Comparison of ENCODE assay signal across 8 cellular contexts in genomic region chr1:2391034-2391384, GRCh38. TPM values are rescaled to one million over a fixed set of nuclear protein-coding genes. Genes with fewer than 3 reads are reported as not detected.
DNase-seq lines count a peak whose midpoint lies in the region; ATAC-seq and TF ChIP-seq lines count a peak whose summit lies in the region.

No MANE protein-coding gene starts in this region.

- H3K9me3 ChIP-seq in CD4-positive, alpha-beta memory T cell (ENCODE audit: control insufficient read depth in 1 of 2, low read length in 2 of 2): no peaks in the 10 kb centered on the region
- no peaks in the 10 kb centered on the region for H3K9me3 ChIP-seq in parathyroid adenoma (ENCODE audit: control insufficient read depth, low read length)

- H3K4me3 ChIP-seq in CD4-positive, alpha-beta memory T cell (ENCODE audit: low read length in 2 of 2): peak overlapping the region; percentile 42 to 75
- peak overlapping the region; percentile 79 to 97 for H3K4me3 ChIP-seq in foreskin fibroblast (ENCODE audit: low read depth in 1 of 2, low read length in 2 of 2)
- H3K4me3 ChIP-seq in parathyroid adenoma (ENCODE audit: low read depth, low read length): peak overlapping the region; percentile 87

- peaks cover 37% of the 10 kb centered on the region for H3K4me1 ChIP-seq in CD4-positive, alpha-beta memory T cell (ENCODE audit: insufficient read depth, low read length)
- peaks cover 5% of the 10 kb centered on the region for H3K4me1 ChIP-seq in parathyroid adenoma

- CTCF ChIA-PET in CD4-positive, alpha-beta memory T cell (lab: Charles Lee; ENCODE audit: partially characterized antibody): interaction anchor here (1.0 to 2.5 kb wide), 5 partner anchors 9 to 217 kb away, joined by 3 to 12 read pairs (median 4); partner anchors contain the start of gene FAAP20
- CTCF ChIA-PET in activated B cell treated with CpG ODN at 0.5 μM for 24 hours (lab: Charles Lee): interaction anchor here (0.8 to 2.8 kb wide), 6 partner anchors 9 to 196 kb away, joined by 3 to 24 read pairs (median 3); partner anchors contain the start of gene FAAP20

- no peaks in the 10 kb centered on the region for H3K27me3 Mint-ChIP-seq in CD4-positive, alpha-beta memory T cell
- no peaks in the 10 kb centered on the region for H3K27me3 Mint-ChIP-seq in activated B cell treated with CpG ODN at 0.5 μM for 24 hours

- peaks cover 20 to 49% (median 38%) of the 10 kb centered on the region in 4 donors for H3K4me1 Mint-ChIP-seq in CD4-positive, alpha-beta memory T cell
- peaks cover 52% of the 10 kb centered on the region for H3K4me1 Mint-ChIP-seq in activated B cell treated with CpG ODN at 0.5 μM for 24 hours

- H2AFZ ChIP-seq in parathyroid adenoma: peak overlapping the region; percentile 63

- ATAC-seq in GM19043 (IDR thresholded peaks at IDR 0.05; ENCODE audit: low read depth, unreplicated experiment) (peak; percentile 3), HG03354 (IDR thresholded peaks at IDR 0.05; ENCODE audit: poor library complexity, severe bottlenecking, unreplicated experiment) (peak; percentile 19), activated B cell treated with CpG ODN at 0.5 μM for 24 hours (ENCODE audit: low read depth) (peak; percentile 1), GM21528 (IDR thresholded peaks at IDR 0.05; ENCODE audit: low FRiP score, unreplicated experiment) (no peak)

- H3K27me3 ChIP-seq in CD4-positive, alpha-beta memory T cell (ENCODE audit: insufficient read depth, low read length): no peaks in the 10 kb centered on the region
- H3K27me3 ChIP-seq in parathyroid adenoma (ENCODE audit: control insufficient read depth, insufficient read depth, low read length): no peaks in the 10 kb centered on the region

- H3K36me3 Mint-ChIP-seq in CD4-positive, alpha-beta memory T cell: peaks cover 7 to 32% of the 10 kb centered on the region in 2 donors
- peaks cover 32% of the 10 kb centered on the region for H3K36me3 Mint-ChIP-seq in activated B cell treated with CpG ODN at 0.5 μM for 24 hours (ENCODE audit: low read depth)

- intact Hi-C loops in CD4-positive, alpha-beta memory T cell (cut with micrococcal nuclease): loop anchor here (1.0 to 2.0 kb wide), 9 partner anchors 21 to 258 kb away; partner anchors contain the start of genes FAAP20, PANK4, PEX10 and PRXL2B
- intact Hi-C loops in activated B cell treated with CpG ODN at 0.5 μM for 24 hours (cut with micrococcal nuclease): loop anchor here (1.0 to 5.0 kb wide), 11 partner anchors 10 to 1511 kb away; partner anchors contain the start of genes C1orf174, CALML6, PANK4 and PEX10

- peak overlapping the region; percentile 76 for H3K27ac ChIP-seq in CD4-positive, alpha-beta memory T cell (ENCODE audit: low read depth, low read length)
- peak overlapping the region; percentile 53 for H3K27ac ChIP-seq in parathyroid adenoma

- POLR2A ChIA-PET in CD4-positive, alpha-beta memory T cell (lab: Charles Lee; ENCODE audit: partially characterized antibody): interaction anchor here (0.8 to 2.5 kb wide), 29 partner anchors 9 to 775 kb away, joined by 3 to 32 read pairs (median 6); partner anchors contain the start of genes FAAP20, MIB2, PANK4 and PEX10
- POLR2A ChIA-PET in activated B cell treated with CpG ODN at 0.5 μM for 24 hours (lab: Charles Lee): interaction anchor here (0.7 to 2.8 kb wide), 25 partner anchors 10 to 482 kb away, joined by 3 to 39 read pairs (median 5); partner anchors contain the start of genes FAAP20, PANK4 and TNFRSF14

- H3K79me2 ChIP-seq in parathyroid adenoma: peaks cover 21% of the 10 kb centered on the region

- H3K36me3 ChIP-seq in CD4-positive, alpha-beta memory T cell (ENCODE audit: insufficient read depth, low read length): peaks cover 10% of the 10 kb centered on the region
- H3K36me3 ChIP-seq in parathyroid adenoma (ENCODE audit: control insufficient read depth, insufficient read depth, low read length): no peaks in the 10 kb centered on the region

- TF ChIP-seq CTCF in activated B cell treated with CpG ODN at 0.5 μM for 24 hours (IDR thresholded peaks at IDR 0.05) (no peak), foreskin fibroblast (IDR thresholded peaks at IDR 0.05; ENCODE audit: low read depth, low read length) (no peak), parathyroid adenoma (IDR thresholded peaks at IDR 0.05) (no peak)

- H3K9me3 Mint-ChIP-seq in CD4-positive, alpha-beta memory T cell: no peaks in the 10 kb centered on the region
- no peaks in the 10 kb centered on the region for H3K9me3 Mint-ChIP-seq in activated B cell treated with CpG ODN at 0.5 μM for 24 hours

- no peak overlapping the region for H3K9ac ChIP-seq in parathyroid adenoma

- DNase-seq in CD4-positive, alpha-beta memory T cell: no peak
- DNase-seq in activated B cell treated with CpG ODN at 0.5 μM for 24 hours (no peak), foreskin fibroblast (peak in 1 of 2 donors; percentile 47)
- no peak for DNase-seq in stimulated activated CD4-positive, alpha-beta T cell treated with anti-CD3 and anti-CD28 coated beads, Interleukin-4, amount 100 ng/mL, for 24 hours

- peak overlapping the region; percentile 76 to 92 (median 82) for H3K4me3 Mint-ChIP-seq in CD4-positive, alpha-beta memory T cell
- H3K4me3 Mint-ChIP-seq in activated B cell treated with CpG ODN at 0.5 μM for 24 hours: peak overlapping the region; percentile 83

- H3K4me2 ChIP-seq in parathyroid adenoma (ENCODE audit: low read length): peak overlapping the region; percentile 94

- peak overlapping the region in 3 of 7 donors; percentile 43 to 86 (median 73) for H3K27ac Mint-ChIP-seq in CD4-positive, alpha-beta memory T cell
- H3K27ac Mint-ChIP-seq in activated B cell treated with CpG ODN at 0.5 μM for 24 hours: no peak overlapping the region

RNA-seq across cellular contexts. Expression of gene MORN1, which starts 0.3 kb away (rescaled TPM):
- 10 to 100 TPM; 12.5 to 15.3 TPM for total RNA-seq in CD4-positive, alpha-beta memory T cell
- polyA plus RNA-seq in CD4-positive, alpha-beta memory T cell: 1 to 10 TPM; 1.9 to 2.2 TPM
- total RNA-seq in activated B cell treated with CpG ODN at 0.5 μM for 24 hours: 15.6 and 17.8 TPM in 2 replicates

RNA-seq across cellular contexts. Expression of gene RER1, which starts 0.6 kb away (rescaled TPM):
- total RNA-seq in CD4-positive, alpha-beta memory T cell: 100 to 1,000 TPM; 149 to 151 TPM
- 100 to 1,000 TPM; 131 to 221 TPM for polyA plus RNA-seq in CD4-positive, alpha-beta memory T cell
- 102 and 105 TPM in 2 replicates for total RNA-seq in activated B cell treated with CpG ODN at 0.5 μM for 24 hours

RNA-seq across cellular contexts. Expression of gene PEX10, which starts 21.4 kb away (rescaled TPM):
- 10 to 100 TPM; 11.7 to 13.0 TPM for total RNA-seq in CD4-positive, alpha-beta memory T cell
- 1 to 10 TPM; 7.2 to 8.6 TPM for polyA plus RNA-seq in CD4-positive, alpha-beta memory T cell
- total RNA-seq in activated B cell treated with CpG ODN at 0.5 μM for 24 hours: 17.4 and 18.9 TPM in 2 replicates
